Comparison of ENCODE assay signal across 22 cellular contexts in genomic region chr7:132815130-132815529, GRCh38.
A peak's percentile ranks its signal among the peaks of the same experiment; 100 is the strongest.
DNase-seq lines count a peak whose midpoint lies in the region; ATAC-seq and TF ChIP-seq lines count a peak whose summit lies in the region.
"Had no signal": no experiment of that assay in that cellular context is flagged by ENCODE, and none has a peak within 500 bp of the region (broad histone marks: within the 10 kb centered on the region; RNA-seq: fewer than 3 reads in every experiment).

No MANE protein-coding gene starts in this region.

- in situ Hi-C loops in IMR-90 (cut with MboI; ENCODE audit: low sequenced_read_pairs): no loop called here

- intact Hi-C loops in IMR-90 (cut with micrococcal nuclease): no loop called here

- no peaks in the 10 kb centered on the region; the same call in 1 of the 2 replicates for H3K9me1 ChIP-seq in IMR-90 (ENCODE audit: insufficient read depth, low read length)

- H3K4me3 ChIP-seq in IMR-90 (ENCODE audit: insufficient read depth, low read depth, low read length) (no peak overlapping the region), endodermal cell (ENCODE audit: low read length) (peak overlapping the region; percentile 5)
- H3K4me3 ChIP-seq: A549, PC-9, SJCRH30 had no signal

- peak overlapping the region; percentile 94 for H3K27ac Mint-ChIP-seq in endodermal cell
- no peak overlapping the region for H3K27ac Mint-ChIP-seq in glutamatergic neuron (ENCODE audit: unreplicated experiment)
- H3K27ac Mint-ChIP-seq: CD8-positive, alpha-beta T cell had no signal

- peaks cover 37% of the 10 kb centered on the region for H3K4me1 Mint-ChIP-seq in endodermal cell
- H3K4me1 Mint-ChIP-seq in glutamatergic neuron (ENCODE audit: low read depth, unreplicated experiment): peaks cover 3% of the 10 kb centered on the region

- H2AFZ ChIP-seq in IMR-90 (replicated peaks; ENCODE audit: low read length, poor library complexity): no peak overlapping the region
- H2AFZ ChIP-seq: PC-9 had no signal

- H3K9me3 Mint-ChIP-seq in endodermal cell (no peaks in the 10 kb centered on the region), glutamatergic neuron (ENCODE audit: unreplicated experiment) (peaks cover 2% of the 10 kb centered on the region)
- H3K9me3 Mint-ChIP-seq: CD8-positive, alpha-beta T cell had no signal

- H4K20me1 ChIP-seq in IMR-90 (ENCODE audit: insufficient read depth, low read length): no peaks in the 10 kb centered on the region

- H3K9me3 ChIP-seq in IMR-90 (ENCODE audit: control insufficient read depth, insufficient read depth, low read length): no peaks in the 10 kb centered on the region
- no peaks in the 10 kb centered on the region for H3K9me3 ChIP-seq in endodermal cell (ENCODE audit: control insufficient read depth, low read length)
- H3K9me3 ChIP-seq: A549, Caco-2 had no signal

- no peak overlapping the region for H3K23ac ChIP-seq in IMR-90 (ENCODE audit: low read depth, low read length)

- no peak overlapping the region for H2AK5ac ChIP-seq in IMR-90 (ENCODE audit: low read depth, low read length)

- ATAC-seq in IMR-90 (ENCODE audit: low read depth): peak; percentile 83
- ATAC-seq: A549; CD8-positive, alpha-beta T cell; Right ventricle myocardium inferior had no signal

- H3K4me3 Mint-ChIP-seq in endodermal cell (no peak overlapping the region), glutamatergic neuron (ENCODE audit: unreplicated experiment) (no peak overlapping the region)
- H3K4me3 Mint-ChIP-seq: CD8-positive, alpha-beta T cell had no signal

- H3K56ac ChIP-seq in IMR-90 (ENCODE audit: extremely low read depth, insufficient read depth, low read length): no peak overlapping the region

- H4K8ac ChIP-seq in IMR-90 (ENCODE audit: low read depth in 2 of 2, low read length in 2 of 2): no peak overlapping the region

- no peak overlapping the region for H4K5ac ChIP-seq in IMR-90 (ENCODE audit: low read depth, low read length)

- TF ChIP-seq RAD21 in IMR-90 (IDR thresholded peaks at IDR 0.05; ENCODE audit: low read length): no peak

- DNase-seq in EH (ENCODE audit: low read depth) (peak; percentile 16), IMR-90 (peak; percentile 12), endodermal cell (no peak), renal cortical epithelial cell (ENCODE audit: low read depth) (peak; percentile 54), glutamatergic neuron (no peak), NCI-H187 treated with DMSO at 0.1 percent for 48 hours (lab: John Stamatoyannopoulos, UW) (no peak), activated gamma-delta T cell treated with Interleukin-2 at 50 U/mL for 16 hours (no peak), GM20000 (ENCODE audit: low spot score) (no peak)
- DNase-seq: Caco-2; CD8-positive, alpha-beta T cell; Karpas-422; NCI-H1092 treated with DMSO at 0.1 percent for 48 hours; NCI-H1436; NCI-H187; NCI-H526; NCI-H82; NK-92 treated with Interleukin-12 subunit alpha and Interleukin-12 subunit beta, amount 100 ng/mL, for 24 hours; PC-9; SJCRH30 had no signal

- H3K36me3 Mint-ChIP-seq in endodermal cell (ENCODE audit: low read depth): peaks cover 6% of the 10 kb centered on the region
- H3K36me3 Mint-ChIP-seq in glutamatergic neuron (ENCODE audit: unreplicated experiment): no peaks in the 10 kb centered on the region

- CTCF ChIA-PET in IMR-90 (lab: Yijun Ruan, JAX): no interaction called here

- no peaks in the 10 kb centered on the region for H3K27me3 Mint-ChIP-seq in endodermal cell (ENCODE audit: insufficient read depth)
- H3K27me3 Mint-ChIP-seq in glutamatergic neuron (ENCODE audit: unreplicated experiment): peaks cover 1% of the 10 kb centered on the region

- no peak overlapping the region; the same call in 1 of the 2 replicates for H3K9ac ChIP-seq in IMR-90 (ENCODE audit: low read depth, low read length)
- peak overlapping the region; percentile 14 for H3K9ac ChIP-seq in endodermal cell (ENCODE audit: extremely low read depth, low read length, poor library complexity, severe bottlenecking)

- no peak overlapping the region for H3K4ac ChIP-seq in IMR-90 (ENCODE audit: low read depth, low read length)

- H3K36me3 ChIP-seq in IMR-90 (ENCODE audit: control insufficient read depth, insufficient read depth, low read length) (no peaks in the 10 kb centered on the region), endodermal cell (ENCODE audit: control insufficient read depth, insufficient read depth, low read length) (no peaks in the 10 kb centered on the region)

- no peak overlapping the region for H2BK15ac ChIP-seq in IMR-90 (ENCODE audit: low read depth, low read length)

- no peak overlapping the region for H3K18ac ChIP-seq in IMR-90 (ENCODE audit: low read depth, low read length)

- no peak overlapping the region for H2BK20ac ChIP-seq in IMR-90 (ENCODE audit: low read depth, low read length)

- peak overlapping the region; percentile 40; the same call in 1 of the 2 replicates for H3K4me2 ChIP-seq in IMR-90 (ENCODE audit: low read depth, low read length)
- H3K4me2 ChIP-seq: A549, PC-9 had no signal

- no peak for TF ChIP-seq POLR2A in IMR-90 (IDR thresholded peaks at IDR 0.05; ENCODE audit: low read depth, low read length)

- H2AK9ac ChIP-seq in IMR-90 (replicated peaks; ENCODE audit: low read depth, low read length, poor library complexity): no peak overlapping the region

- H3K79me1 ChIP-seq in IMR-90 (ENCODE audit: low read depth in 1 of 2, low read length in 2 of 2): peaks cover 0 to 4% of the 10 kb centered on the region in 2 experiments; a peak in 1 of 4 replicates

- H3K4me1 ChIP-seq in IMR-90 (ENCODE audit: control insufficient read depth, insufficient read depth, low read length): peaks cover 3% of the 10 kb centered on the region
- H3K4me1 ChIP-seq in endodermal cell (ENCODE audit: control insufficient read depth, insufficient read depth, low read length): peaks cover 18% of the 10 kb centered on the region
- H3K4me1 ChIP-seq: A549, Caco-2, SJCRH30 had no signal

- H2BK5ac ChIP-seq in IMR-90 (ENCODE audit: low read depth, low read length, poor library complexity, severe bottlenecking): no peak overlapping the region

- no peaks in the 10 kb centered on the region for H3K27me3 ChIP-seq in IMR-90 (ENCODE audit: control insufficient read depth, insufficient read depth, low read length)
- H3K27me3 ChIP-seq in endodermal cell (ENCODE audit: control insufficient read depth, insufficient read depth, low read length, poor library complexity, severe bottlenecking): no peaks in the 10 kb centered on the region
- H3K27me3 ChIP-seq: SJCRH30 had no signal

- H4K91ac ChIP-seq in IMR-90 (ENCODE audit: insufficient read depth, low read depth, low read length): no peak overlapping the region

- H2BK120ac ChIP-seq in IMR-90 (ENCODE audit: low read depth, low read length): no peak overlapping the region

- dilution Hi-C loops in IMR-90 (cut with HindIII; ENCODE audit: low sequenced_read_pairs, unreplicated experiment): no loop called here

- H3K14ac ChIP-seq in IMR-90 (replicated peaks; ENCODE audit: low read depth, low read length): no peak overlapping the region

- POLR2A ChIA-PET in IMR-90 (lab: Charles Lee; ENCODE audit: unreplicated experiment): no interaction called here

- H3K27ac ChIP-seq in IMR-90 (ENCODE audit: insufficient read depth, low read length) (no peak overlapping the region), endodermal cell (ENCODE audit: low read depth, low read length) (no peak overlapping the region)
- H3K27ac ChIP-seq: A549, C4-2B, PC-9, SJCRH30 had no signal

- BruUV-seq in IMR-90 (replicated peaks; lab: Mats Ljungman, UMichigan): no TSS peak

- no peak for TF ChIP-seq CTCF in IMR-90 (conservative IDR thresholded peaks at IDR 0.05; ENCODE audit: low read depth, low read length)
- TF ChIP-seq CTCF in endodermal cell (conservative IDR thresholded peaks at IDR 0.05): no peak
- no peak for TF ChIP-seq CTCF in glutamatergic neuron (IDR thresholded peaks at IDR 0.05; ENCODE audit: partially characterized antibody, unreplicated experiment)
- no peak for TF ChIP-seq CTCF in GM20000 (IDR thresholded peaks at IDR 0.05; ENCODE audit: extremely low read depth, missing control alignments)

TF ChIP-seq in IMR-90, 13 proteins besides CTCF, POLR2A, EP300 and RAD21:
- TF ChIP-seq MAFK (IDR thresholded peaks at IDR 0.05; ENCODE audit: low read depth, low read length): no peak

Comparison
In these comparisons a context has a peak if more than half of its experiments do, and no peak if none do; other contexts are left out.
1. DNase-seq: peak in EH (single experiment), IMR-90 (single experiment) and renal cortical epithelial cell (single experiment); none in endodermal cell (single experiment), glutamatergic neuron (single experiment), NCI-H187 treated with DMSO at 0.1 percent for 48 hours (single experiment), activated gamma-delta T cell treated with Interleukin-2 at 50 U/mL for 16 hours (single experiment) and GM20000 (single experiment).